In genomic region chr1:243916160-243916559, GRCh38 we compare ENCODE assay signal across 15 cellular contexts.
DNase-seq lines count a peak whose midpoint lies in the region; ATAC-seq and TF ChIP-seq lines count a peak whose summit lies in the region.
"Had no signal": no experiment of that assay in that cellular context is flagged by ENCODE, and none has a peak within 500 bp of the region (broad histone marks: within the 10 kb centered on the region; RNA-seq: fewer than 3 reads in every experiment).

No MANE protein-coding gene starts in this region.

- no peaks in the 10 kb centered on the region for H3K27me3 ChIP-seq in tibial artery

- ATAC-seq in GM18520 (IDR thresholded peaks at IDR 0.05; ENCODE audit: unreplicated experiment), result no peak

- H3K9me3 Mint-ChIP-seq in mesothelial cell of epicardium, result no peaks in the 10 kb centered on the region
- H3K9me3 Mint-ChIP-seq: activated B cell treated with CpG ODN at 0.5 μM for 24 hours had no signal

- H3K4me1 Mint-ChIP-seq in mesothelial cell of epicardium, result peaks cover 17% of the 10 kb centered on the region

- peaks cover 45% of the 10 kb centered on the region for H3K27me3 Mint-ChIP-seq in mesothelial cell of epicardium (ENCODE audit: low read depth)

- no peaks in the 10 kb centered on the region for H3K36me3 ChIP-seq in tibial artery
- H3K36me3 ChIP-seq: colonic mucosa had no signal

- no peak overlapping the region for H3K27ac ChIP-seq in tibial artery
- H3K27ac ChIP-seq: colonic mucosa, parathyroid adenoma, SK-N-MC had no signal

- no peaks in the 10 kb centered on the region for H3K9me3 ChIP-seq in tibial artery
- H3K9me3 ChIP-seq: colonic mucosa had no signal

- H3K27ac Mint-ChIP-seq in mesothelial cell of epicardium, result peak overlapping the region; percentile 37
- H3K27ac Mint-ChIP-seq: activated B cell treated with CpG ODN at 0.5 μM for 24 hours had no signal

- H3K4me3 Mint-ChIP-seq in mesothelial cell of epicardium, result peak overlapping the region; percentile 53

- intact Hi-C loops in tibial artery (cut with DNase I; ENCODE audit: low total_unique reads), result loop anchor here (10.0 kb wide), 1 partner anchor 51 kb away; no protein-coding TSS in a partner anchor

- TF ChIP-seq CTCF in mesothelial cell of epicardium (IDR thresholded peaks at IDR 0.05; ENCODE audit: unreplicated experiment) (no peak), tibial artery (IDR thresholded peaks at IDR 0.05) (no peak)

- H3K36me3 Mint-ChIP-seq in mesothelial cell of epicardium, result no peaks in the 10 kb centered on the region

- no peak overlapping the region for H3K4me3 ChIP-seq in tibial artery
- H3K4me3 ChIP-seq: lung, SK-N-MC had no signal

- peaks cover 0 to 33% (median 10%) of the 10 kb centered on the region in 4 donors for H3K4me1 ChIP-seq in tibial artery
- H3K4me1 ChIP-seq: colonic mucosa, parathyroid adenoma had no signal

- DNase-seq in AG08396 (ENCODE audit: low spot score) (peak; percentile 24), HT1080 (ENCODE audit: low read depth) (peak; percentile 60), astrocyte of the hippocampus (ENCODE audit: low read depth, low spot score) (peak; percentile 23), mesothelial cell of epicardium (ENCODE audit: low spot score in 2 of 2, unreplicated experiment in 2 of 2) (no peak), NCI-H2227 (lab: John Stamatoyannopoulos, UW; ENCODE audit: unreplicated experiment) (no peak), tibial artery (no peak), SHP77 treated with DMSO at 0.1 percent for 48 hours (lab: John Stamatoyannopoulos, UW) (no peak)
- DNase-seq: activated B cell treated with CpG ODN at 0.5 μM for 24 hours; activated CD8-positive, alpha-beta memory T cell treated with anti-CD3 and anti-CD28 coated beads, Interleukin-2, amount 50 U/mL, for 48 hours; colonic mucosa; MM.1S had no signal

Comparison
In these comparisons a context has a peak if more than half of its experiments do, and no peak if none do; other contexts are left out.
1. DNase-seq: peak in AG08396 (single experiment), HT1080 (single experiment) and astrocyte of the hippocampus (single experiment); none in mesothelial cell of epicardium (0 of 2), NCI-H2227 (single experiment), tibial artery (0 of 2) and SHP77 treated with DMSO at 0.1 percent for 48 hours (single experiment).